ENCODE assay signal across 8 cellular contexts in the genomic region with DNA sequence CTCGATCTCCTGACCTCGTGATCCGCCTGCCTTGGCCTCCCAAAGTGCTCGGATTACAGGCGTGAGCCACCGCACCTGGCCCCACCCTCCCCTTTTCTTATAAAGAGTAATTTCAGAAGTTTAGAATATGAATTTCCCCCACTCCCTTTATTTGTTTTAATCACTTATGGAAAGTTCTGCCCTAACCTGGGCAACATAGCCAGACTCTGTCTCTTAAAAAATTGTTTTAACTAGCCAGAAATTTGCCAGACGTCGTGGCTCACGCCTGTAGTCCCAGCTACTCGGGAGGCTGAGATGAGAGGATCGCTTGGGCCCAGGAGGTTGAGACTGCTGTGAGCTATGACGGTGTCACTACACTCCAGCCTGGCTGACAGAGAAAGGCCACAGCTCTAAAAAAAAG.
"Had no signal": no experiment of that assay in that cellular context is flagged by ENCODE, and none has a peak within 500 bp of the region (broad histone marks: within the 10 kb centered on the region; RNA-seq: fewer than 3 reads in every experiment).

No MANE protein-coding gene starts in this region.

- ATAC-seq: HepG2 had no signal

- H3K4me1 Mint-ChIP-seq: IgD-negative memory B cell had no signal

- H3K27ac ChIP-seq: HL-60, KMS-11 had no signal

- H3K27me3 Mint-ChIP-seq: IgD-negative memory B cell had no signal

- H3K4me2 ChIP-seq: KMS-11 had no signal

- FAIRE-seq: HepG2, HTR-8/SVneo had no signal

- H3K27ac Mint-ChIP-seq: IgD-negative memory B cell had no signal

- H3K9me3 Mint-ChIP-seq: IgD-negative memory B cell had no signal

- DNase-seq: IMR-90, KBM-7, KG1 had no signal

- H3K4me3 Mint-ChIP-seq: IgD-negative memory B cell had no signal

- H3K9ac ChIP-seq: KMS-11 had no signal
